ENCODE assay signal across 1 cellular context in the genomic region with DNA sequence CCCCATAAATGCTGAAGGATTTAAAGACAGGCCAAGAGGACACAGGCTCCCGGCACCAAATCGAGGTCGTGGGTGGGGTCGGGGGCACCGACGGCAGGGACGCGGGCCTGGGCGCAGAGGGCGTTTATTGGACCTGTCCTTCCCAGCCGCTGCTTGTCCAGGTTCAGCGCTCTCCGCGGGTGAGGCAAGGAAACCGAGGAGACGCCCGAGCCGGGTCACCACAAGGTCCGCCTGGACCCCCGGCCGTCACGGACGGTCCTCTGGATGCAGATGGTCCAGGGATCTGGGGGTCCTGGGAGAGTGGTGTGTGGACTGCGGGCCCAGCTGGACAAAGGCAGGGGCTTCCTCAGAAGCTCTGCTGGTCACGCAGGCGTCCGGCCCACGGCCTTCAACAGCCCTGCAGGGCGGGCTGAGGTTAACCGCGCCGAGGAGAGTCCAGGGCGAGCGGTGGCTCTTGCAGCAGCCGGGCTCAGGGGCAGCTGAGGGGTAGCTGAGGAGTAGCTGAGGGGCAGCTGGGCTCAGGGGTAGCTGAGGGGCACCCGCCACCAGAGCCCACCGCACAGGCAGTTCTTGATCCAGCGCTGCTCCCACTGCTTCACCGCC.
TF ChIP-seq lines count a peak whose summit lies in the region.

No MANE protein-coding gene starts in this region.

TF ChIP-seq in WTC11, 78 proteins besides CTCF, POLR2A, EP300 and RAD21:
- TF ChIP-seq ZNF219 (CRISPR knock-in tag; IDR thresholded peaks at IDR 0.05; ENCODE audit: borderline replicate concordance) (no peak), FOXP1 (CRISPR knock-in tag; IDR thresholded peaks at IDR 0.05; ENCODE audit: borderline replicate concordance) (no peak), ELF4 (CRISPR knock-in tag; IDR thresholded peaks at IDR 0.05; ENCODE audit: low read depth) (no peak), FOXK1 (CRISPR knock-in tag; IDR thresholded peaks at IDR 0.05) (no peak), MYBL2 (CRISPR knock-in tag; IDR thresholded peaks at IDR 0.05) (no peak)
- TF ChIP-seq, protein P1, sequence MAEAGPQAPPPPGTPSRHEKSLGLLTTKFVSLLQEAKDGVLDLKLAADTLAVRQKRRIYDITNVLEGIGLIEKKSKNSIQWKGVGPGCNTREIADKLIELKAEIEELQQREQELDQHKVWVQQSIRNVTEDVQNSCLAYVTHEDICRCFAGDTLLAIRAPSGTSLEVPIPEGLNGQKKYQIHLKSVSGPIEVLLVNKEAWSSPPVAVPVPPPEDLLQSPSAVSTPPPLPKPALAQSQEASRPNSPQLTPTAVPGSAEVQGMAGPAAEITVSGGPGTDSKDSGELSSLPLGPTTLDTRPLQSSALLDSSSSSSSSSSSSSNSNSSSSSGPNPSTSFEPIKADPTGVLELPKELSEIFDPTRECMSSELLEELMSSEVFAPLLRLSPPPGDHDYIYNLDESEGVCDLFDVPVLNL (CRISPR knock-in tag; IDR thresholded peaks at IDR 0.05; ENCODE audit: borderline replicate concordance, low read depth) = no peak
